In the genomic region with DNA sequence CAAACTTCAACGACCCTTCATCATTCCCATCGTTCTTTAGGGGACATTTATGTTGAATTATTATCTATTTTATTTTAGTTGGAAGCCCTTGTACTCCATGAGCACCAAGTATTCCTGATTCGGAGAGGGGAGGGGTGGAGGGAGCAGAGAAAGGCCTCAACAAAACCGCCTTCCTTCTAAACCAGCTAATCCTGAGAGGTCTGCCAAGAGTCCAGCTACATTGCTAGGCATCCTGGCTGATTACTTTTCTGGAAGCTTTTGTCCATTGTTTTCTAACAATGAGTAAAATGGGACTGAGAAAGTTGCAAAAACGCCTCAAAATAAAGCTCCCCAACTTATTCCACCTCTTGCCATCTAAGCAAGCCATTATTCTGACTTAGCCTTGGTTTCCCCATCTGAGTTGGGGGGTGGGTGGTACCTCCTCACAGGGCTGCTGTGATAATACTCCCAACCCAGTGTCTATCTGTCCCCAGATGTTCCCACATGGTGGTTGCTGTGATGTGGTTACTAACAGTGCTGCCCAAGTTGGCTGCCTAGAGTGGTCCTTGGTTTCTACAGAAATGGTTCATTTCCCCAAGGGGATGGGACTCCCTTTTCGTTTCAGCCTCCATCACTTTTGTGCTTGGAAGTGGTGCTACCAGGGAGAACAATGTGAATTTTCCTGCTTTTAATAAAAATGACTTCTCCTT, we compare ENCODE assay signal across 11 cellular contexts. TPM values are rescaled to one million over a fixed set of nuclear protein-coding genes. Genes with fewer than 3 reads are reported as not detected.
DNase-seq lines count a peak whose midpoint lies in the region; ATAC-seq and TF ChIP-seq lines count a peak whose summit lies in the region.
"Had no signal": no experiment of that assay in that cellular context is flagged by ENCODE, and none has a peak within 500 bp of the region (broad histone marks: within the 10 kb centered on the region; RNA-seq: fewer than 3 reads in every experiment).

No MANE protein-coding gene starts in this region.

- no peak overlapping the region for H3K4me3 Mint-ChIP-seq in MCF 10A (ENCODE audit: unreplicated experiment)
- peak overlapping the region; percentile 14 for H3K4me3 Mint-ChIP-seq in activated T-helper 2 cell treated with anti-CD3 and anti-CD28 coated beads, Interferon-gamma antibody, Interleukin-2, Interleukin-4, amounts not matched to agents 10 μg/mL and 5 μg/mL and 100 μg/mL, durations not matched to agents 14 hours and 24 hours and 36 hours (ENCODE audit: low read depth)
- H3K4me3 Mint-ChIP-seq in memory B cell: peak overlapping the region; percentile 54

- peaks cover 52% of the 10 kb centered on the region for H3K27me3 Mint-ChIP-seq in MCF 10A (ENCODE audit: insufficient read depth, unreplicated experiment)
- peaks cover 78% of the 10 kb centered on the region for H3K27me3 Mint-ChIP-seq in activated T-helper 2 cell treated with anti-CD3 and anti-CD28 coated beads, Interferon-gamma antibody, Interleukin-2, Interleukin-4, amounts not matched to agents 10 μg/mL and 5 μg/mL and 100 μg/mL, durations not matched to agents 14 hours and 24 hours and 36 hours (ENCODE audit: low read depth)
- H3K27me3 Mint-ChIP-seq in memory B cell: peaks cover 33% of the 10 kb centered on the region

- no peak overlapping the region for H3K27ac Mint-ChIP-seq in MCF 10A (ENCODE audit: low read depth, unreplicated experiment)
- H3K27ac Mint-ChIP-seq in activated T-helper 2 cell treated with anti-CD3 and anti-CD28 coated beads, Interferon-gamma antibody, Interleukin-2, Interleukin-4, amounts not matched to agents 10 μg/mL and 5 μg/mL and 100 μg/mL, durations not matched to agents 14 hours and 24 hours and 36 hours: no peak overlapping the region
- H3K27ac Mint-ChIP-seq in memory B cell: no peak overlapping the region
- H3K27ac Mint-ChIP-seq: activated B cell treated with CpG ODN at 0.5 μM for 24 hours had no signal

- CTCF ChIA-PET in MCF 10A (lab: Yijun Ruan, JAX): no interaction called here

- DNase-seq in breast epithelium (ENCODE audit: low spot score in 2 of 2): no peak
- DNase-seq in MCF 10A (ENCODE audit: unreplicated experiment): no peak
- no peak for DNase-seq in activated T-helper 2 cell treated with anti-CD3 and anti-CD28 coated beads, Interferon-gamma antibody, Interleukin-2, Interleukin-4, amounts not matched to agents 10 μg/mL and 5 μg/mL and 100 μg/mL, durations not matched to agents 14 hours and 24 hours and 36 hours (ENCODE audit: low spot score)
- no peak for DNase-seq in memory B cell (ENCODE audit: low spot score in 2 of 2)
- DNase-seq in uterus: peak in 1 of 2 donors; percentile 49
- no peak for DNase-seq in islet precursor cell
- no peak for DNase-seq in stimulated activated CD4-positive, alpha-beta T cell treated with anti-CD3 and anti-CD28 coated beads, Interleukin-2, amount 100 ng/mL, for 24 hours
- no peak for DNase-seq in SHP77 (lab: John Stamatoyannopoulos, UW)
- DNase-seq: activated B cell treated with CpG ODN at 0.5 μM for 24 hours, thyroid gland had no signal

- H3K4me3 ChIP-seq in breast epithelium (no peak overlapping the region), uterus (peak overlapping the region in 1 of 2 donors; percentile 50)

- H3K27me3 ChIP-seq in breast epithelium: no peaks in the 10 kb centered on the region
- H3K27me3 ChIP-seq in uterus: no peaks in the 10 kb centered on the region

- H3K9me3 Mint-ChIP-seq in MCF 10A (ENCODE audit: unreplicated experiment) (no peaks in the 10 kb centered on the region), memory B cell (no peaks in the 10 kb centered on the region)
- H3K9me3 Mint-ChIP-seq in activated T-helper 2 cell treated with anti-CD3 and anti-CD28 coated beads, Interferon-gamma antibody, Interleukin-2, Interleukin-4, amounts not matched to agents 10 μg/mL and 5 μg/mL and 100 μg/mL, durations not matched to agents 14 hours and 24 hours and 36 hours: no peaks in the 10 kb centered on the region
- H3K9me3 Mint-ChIP-seq: activated B cell treated with CpG ODN at 0.5 μM for 24 hours had no signal

- BruUV-seq in MCF 10A (replicated peaks; lab: Mats Ljungman, UMichigan): no TSS peak

- ATAC-seq in memory B cell (ENCODE audit: low read depth): no peak

- no peaks in the 10 kb centered on the region for H3K36me3 ChIP-seq in breast epithelium
- H3K36me3 ChIP-seq in uterus: no peaks in the 10 kb centered on the region
- H3K36me3 ChIP-seq: thyroid gland had no signal

- intact Hi-C loops in breast epithelium (cut with DNase I; ENCODE audit: low total_unique reads): no loop called here
- intact Hi-C loops in MCF 10A (cut with micrococcal nuclease): no loop called here
- intact Hi-C loops in activated T-helper 2 cell treated with anti-CD3 and anti-CD28 coated beads, Interferon-gamma antibody, Interleukin-2, Interleukin-4, amounts not matched to agents 10 μg/mL and 5 μg/mL and 100 μg/mL, durations not matched to agents 14 hours and 24 hours and 36 hours (cut with micrococcal nuclease): loop anchor here (5.0 to 10.0 kb wide), 3 partner anchors 185 to 868 kb away; no protein-coding TSS in a partner anchor
- intact Hi-C loops in uterus (cut with DNase I; ENCODE audit: low total_unique reads): no loop called here

- POLR2A ChIA-PET in MCF 10A (lab: Yijun Ruan, JAX): no interaction called here

- H3K9me3 ChIP-seq in breast epithelium: no peaks in the 10 kb centered on the region
- no peaks in the 10 kb centered on the region for H3K9me3 ChIP-seq in uterus
- H3K9me3 ChIP-seq: thyroid gland had no signal

- TF ChIP-seq CTCF in breast epithelium (IDR thresholded peaks at IDR 0.05) (no peak), MCF 10A (IDR thresholded peaks at IDR 0.05; ENCODE audit: unreplicated experiment) (no peak), uterus (IDR thresholded peaks at IDR 0.05) (no peak)

- H3K4me1 Mint-ChIP-seq in MCF 10A (ENCODE audit: insufficient read depth, unreplicated experiment) (peaks cover 6% of the 10 kb centered on the region), memory B cell (peaks cover 6% of the 10 kb centered on the region)
- peaks cover 14% of the 10 kb centered on the region for H3K4me1 Mint-ChIP-seq in activated T-helper 2 cell treated with anti-CD3 and anti-CD28 coated beads, Interferon-gamma antibody, Interleukin-2, Interleukin-4, amounts not matched to agents 10 μg/mL and 5 μg/mL and 100 μg/mL, durations not matched to agents 14 hours and 24 hours and 36 hours (ENCODE audit: low read depth)

- TF ChIP-seq POLR2A in breast epithelium (IDR thresholded peaks at IDR 0.05) (no peak), uterus (IDR thresholded peaks at IDR 0.05) (no peak)

- H3K4me1 ChIP-seq in breast epithelium (no peaks in the 10 kb centered on the region), uterus (peaks cover 0 to 7% of the 10 kb centered on the region in 2 donors)

- H3K36me3 Mint-ChIP-seq in MCF 10A (ENCODE audit: insufficient read depth, unreplicated experiment) (no peaks in the 10 kb centered on the region), memory B cell (no peaks in the 10 kb centered on the region)
- H3K36me3 Mint-ChIP-seq in activated T-helper 2 cell treated with anti-CD3 and anti-CD28 coated beads, Interferon-gamma antibody, Interleukin-2, Interleukin-4, amounts not matched to agents 10 μg/mL and 5 μg/mL and 100 μg/mL, durations not matched to agents 14 hours and 24 hours and 36 hours (ENCODE audit: low read depth): no peaks in the 10 kb centered on the region

- H3K27ac ChIP-seq in breast epithelium (peak overlapping the region; percentile 58 to 66), uterus (peak overlapping the region; percentile 80 to 96)
- H3K27ac ChIP-seq: thyroid gland had no signal

RNA-seq across cellular contexts. Expression of gene TMEM158, which starts 1.2 kb away (rescaled TPM):
- total RNA-seq in breast epithelium: 1 to 10 TPM in 2 of 3 donors, under 1 TPM in 1; 0.48 to 2.0 (median 1.0) TPM
- total RNA-seq in MCF 10A (2022): 1.4 and 1.9 TPM in 2 replicates
- total RNA-seq in activated T-helper 2 cell treated with anti-CD3 and anti-CD28 coated beads, Interferon-gamma antibody, Interleukin-2, Interleukin-4, amounts not matched to agents 10 μg/mL and 5 μg/mL and 100 μg/mL, durations not matched to agents 14 hours and 24 hours and 36 hours: 1.7 and 1.9 TPM in 2 replicates
- total RNA-seq in uterus: 10 to 100 TPM in 3 of 4 donors, 1 to 10 TPM in 1; 2.6 to 93.1 (median 47.8) TPM
- total RNA-seq: GM12878 had no signal
